Comparison of ENCODE assay signal across 8 cellular contexts in genomic region chr17:790874-791247, GRCh38. TPM values are rescaled to one million over a fixed set of nuclear protein-coding genes. Genes with fewer than 3 reads are reported as not detected.
DNase-seq lines count a peak whose midpoint lies in the region; ATAC-seq, FAIRE-seq and TF ChIP-seq lines count a peak whose summit lies in the region.
"Not testable (repeated sequence)": the region's sequence is repeated elsewhere in the genome, so short reads cannot be mapped to it uniquely, and the experiment has no call there.

No MANE protein-coding gene starts in this region.

- H3K9me3 Mint-ChIP-seq in WTC11; chondrocyte (ENCODE audit: low read depth); mesothelial cell of epicardium: not testable (repeated sequence)

- H3K27ac Mint-ChIP-seq in WTC11 (peak overlapping the region; percentile 21; the same call in 1 of the 2 replicates), mesothelial cell of epicardium (peak overlapping the region; percentile 44)
- not testable (repeated sequence) for H3K27ac Mint-ChIP-seq in chondrocyte (ENCODE audit: unreplicated experiment)

- 52 to 88% methylated on average over 9 to 10 of the region's 12 CpGs for WGBS in esophagus squamous epithelium, 2 donors

- peaks cover 42% of the 10 kb centered on the region for H3K36me3 Mint-ChIP-seq in WTC11
- not testable (repeated sequence) for H3K36me3 Mint-ChIP-seq in chondrocyte (ENCODE audit: low read depth); mesothelial cell of epicardium

- H3K9ac ChIP-seq in kidney (ENCODE audit: low read length in 2 of 2) = not testable (repeated sequence)

- H3K36me3 ChIP-seq in H7 (replicated peaks; ENCODE audit: control insufficient read depth, insufficient read depth, low read length) (peaks cover 11% of the 10 kb centered on the region), esophagus squamous epithelium (peaks cover 0 to 60% (median 12%) of the 10 kb centered on the region in 3 donors), kidney (ENCODE audit: control insufficient read depth in 1 of 2, insufficient read depth in 2 of 2, low read length in 2 of 2) (peaks cover 23 to 25% of the 10 kb centered on the region in 2 donors), vagina (peaks cover 0 to 33% of the 10 kb centered on the region in 2 donors)

- DNase-seq in H7 (peak; percentile 73), chondrocyte (ENCODE audit: low spot score) (peak; percentile 58), left cardiac atrium (peak; percentile 46), kidney (peak; percentile 21)
- not testable (repeated sequence) for DNase-seq in WTC11 (ENCODE audit: low spot score); esophagus squamous epithelium (lab: John Stamatoyannopoulos, UW); mesothelial cell of epicardium (ENCODE audit: low spot score in 2 of 2, unreplicated experiment in 2 of 2); vagina (ENCODE audit: extremely low spot score in 2 of 2)

- TF ChIP-seq CTCF in WTC11 (IDR thresholded peaks at IDR 0.05); chondrocyte (IDR thresholded peaks at IDR 0.05); esophagus squamous epithelium (IDR thresholded peaks at IDR 0.05); kidney (IDR thresholded peaks at IDR 0.05; ENCODE audit: borderline replicate concordance, extremely low read depth, insufficient read depth); mesothelial cell of epicardium (IDR thresholded peaks at IDR 0.05; ENCODE audit: unreplicated experiment); vagina (IDR thresholded peaks at IDR 0.05): not testable (repeated sequence)

- peak; percentile 8 for ATAC-seq in WTC11
- not testable (repeated sequence) for ATAC-seq in left cardiac atrium

- not testable (repeated sequence) for H3K4me3 ChIP-seq in H7 (ENCODE audit: insufficient read depth, low read depth, low read length); esophagus squamous epithelium; kidney (ENCODE audit: low read length in 2 of 2); vagina

- not testable (repeated sequence) for H3K4me3 Mint-ChIP-seq in WTC11; chondrocyte (ENCODE audit: unreplicated experiment); mesothelial cell of epicardium

- not testable (repeated sequence) for TF ChIP-seq POLR2A in esophagus squamous epithelium (IDR thresholded peaks at IDR 0.05); vagina (IDR thresholded peaks at IDR 0.05)

- FAIRE-seq in kidney (lab: Jason Lieb, UNC) = not testable (repeated sequence)

- POLR2A ChIA-PET in WTC11 (lab: Charles Lee) = not testable (repeated sequence)

- H3K4me1 ChIP-seq in esophagus squamous epithelium (peaks cover 14 to 83% (median 14%) of the 10 kb centered on the region in 3 donors), vagina (peaks cover 42% of the 10 kb centered on the region)
- not testable (repeated sequence) for H3K4me1 ChIP-seq in kidney (ENCODE audit: control insufficient read depth in 1 of 2, insufficient read depth in 1 of 2, low read depth in 1 of 2, low read length in 2 of 2)

- H3K9me3 ChIP-seq in esophagus squamous epithelium; kidney (ENCODE audit: control insufficient read depth in 1 of 2, low read length in 2 of 2); vagina: not testable (repeated sequence)

- intact Hi-C loops in esophagus squamous epithelium (cut with DNase I) = loop anchor here (10.0 kb wide), 1 partner anchor 84 kb away; no protein-coding TSS in a partner anchor
- intact Hi-C loops in left cardiac atrium (cut with DNase I) = loop anchor here in 1 of 2 donors (5.0 to 10.0 kb wide), 2 partner anchors 54 to 266 kb away; no protein-coding TSS in a partner anchor
- intact Hi-C loops in kidney (cut with DNase I) = loop anchor here (10.0 kb wide), 2 partner anchors 194 to 264 kb away; no protein-coding TSS in a partner anchor
- intact Hi-C loops in vagina (cut with DNase I) = loop anchor here (10.0 kb wide), 2 partner anchors 94 to 264 kb away; no protein-coding TSS in a partner anchor

- H3K27ac ChIP-seq in esophagus squamous epithelium = peak overlapping the region; percentile 47 to 95 (median 57)
- H3K27ac ChIP-seq in kidney (ENCODE audit: low read depth in 2 of 2, low read length in 2 of 2) = not testable (repeated sequence)
- H3K27ac ChIP-seq in vagina = peak overlapping the region; percentile 51

- not testable (repeated sequence) for H3K27me3 ChIP-seq in H7 (ENCODE audit: control insufficient read depth, insufficient read depth, low read length); esophagus squamous epithelium; vagina

- CTCF ChIA-PET in WTC11 (lab: Charles Lee) = interaction anchor here (1.4 to 10.3 kb wide), 2 partner anchors 190 to 206 kb away, joined by 3 to 190 read pairs; partner anchors contain the start of genes NXN and TIMM22

- not testable (repeated sequence) for H3K27me3 Mint-ChIP-seq in WTC11 (ENCODE audit: low read depth); chondrocyte (ENCODE audit: low read depth); mesothelial cell of epicardium (ENCODE audit: low read depth)

- peaks cover 15% of the 10 kb centered on the region for H3K4me1 Mint-ChIP-seq in WTC11
- H3K4me1 Mint-ChIP-seq in chondrocyte (ENCODE audit: low read depth) = peaks cover 15% of the 10 kb centered on the region
- H3K4me1 Mint-ChIP-seq in mesothelial cell of epicardium = peaks cover 18% of the 10 kb centered on the region

TF ChIP-seq in WTC11, 78 proteins besides CTCF, POLR2A, EP300 and RAD21:
- peak; percentile 69 for TF ChIP-seq NFYB (CRISPR knock-in tag; conservative IDR thresholded peaks at IDR 0.05; ENCODE audit: low read depth)

RNA-seq across cellular contexts. Expression of gene MRM3, which starts 8.7 kb away (rescaled TPM):
- total RNA-seq in H7 (2014; rRNA removed; shearing (Covaris generic)) = 58.9 and 61.5 TPM in 2 replicates
- total RNA-seq in WTC11 (2021) (23.1 to 25.0 TPM (median 24.3 TPM) in 3 replicates), chondrocyte (7.2 to 8.5 TPM (median 7.3 TPM) in 3 replicates), esophagus squamous epithelium (10 to 100 TPM; 15.7 to 25.7 (median 18.7) TPM), left cardiac atrium (10 to 100 TPM; 14.9 to 17.7 TPM), kidney (14.4 TPM), mesothelial cell of epicardium (13.5 to 18.9 TPM (median 16.5 TPM) in 3 replicates), vagina (3.7 TPM)
- polyA plus RNA-seq in kidney (ENCODE audit: insufficient read depth, low read depth, low replicate concordance) = 21.3 TPM

RNA-seq across cellular contexts. Expression of gene GLOD4, which starts 8.8 kb away (rescaled TPM):
- 55.9 and 60.8 TPM in 2 replicates for total RNA-seq in H7 (2014; rRNA removed; shearing (Covaris generic))
- total RNA-seq in WTC11 (2021) (69.0 to 73.3 TPM (median 69.1 TPM) in 3 replicates), chondrocyte (53.4 to 54.5 TPM (median 54.0 TPM) in 3 replicates), esophagus squamous epithelium (10 to 100 TPM; 37.4 to 89.2 (median 46.0) TPM), left cardiac atrium (10 to 100 TPM; 32.7 to 41.1 TPM), kidney (70.6 TPM), mesothelial cell of epicardium (72.1 to 77.2 TPM (median 76.9 TPM) in 3 replicates), vagina (36.8 TPM)
- 90.8 TPM for polyA plus RNA-seq in kidney (ENCODE audit: insufficient read depth, low read depth, low replicate concordance)

RNA-seq across cellular contexts. Expression of gene GEMIN4, which starts 38.8 kb away (rescaled TPM):
- 21.4 and 29.4 TPM in 2 replicates for total RNA-seq in H7 (2014; rRNA removed; shearing (Covaris generic))
- total RNA-seq in WTC11 (2021) (39.9 to 48.4 TPM (median 42.1 TPM) in 3 replicates), chondrocyte (11.8 to 15.9 TPM (median 12.6 TPM) in 3 replicates), esophagus squamous epithelium (10 to 100 TPM; 16.6 to 33.0 (median 20.1) TPM), left cardiac atrium (10 to 100 TPM; 11.8 to 15.4 TPM), kidney (14.8 TPM), mesothelial cell of epicardium (28.6 to 35.8 TPM (median 35.4 TPM) in 3 replicates), vagina (22.3 TPM)
- polyA plus RNA-seq in kidney (ENCODE audit: insufficient read depth, low read depth, low replicate concordance) = 4.6 TPM

RNA-seq across cellular contexts. Expression of gene TLCD3A, which starts 58.5 kb away (rescaled TPM):
- 11.0 and 12.4 TPM in 2 replicates for total RNA-seq in H7 (2014; rRNA removed; shearing (Covaris generic))
- total RNA-seq in WTC11 (2021) = 21.6 to 24.9 TPM (median 23.4 TPM) in 3 replicates
- total RNA-seq in chondrocyte = 26.8 to 28.2 TPM (median 27.2 TPM) in 3 replicates
- total RNA-seq in esophagus squamous epithelium = 10 to 100 TPM; 12.7 to 31.9 (median 20.9) TPM
- total RNA-seq in left cardiac atrium = 1 to 10 TPM; 4.8 to 8.3 TPM
- total RNA-seq in kidney = 12.4 TPM
- polyA plus RNA-seq in kidney (ENCODE audit: insufficient read depth, low read depth, low replicate concordance) = 4.6 TPM
- total RNA-seq in mesothelial cell of epicardium = 25.3 to 28.3 TPM (median 27.7 TPM) in 3 replicates
- 18.7 TPM for total RNA-seq in vagina
